ENCODE assay signal across 1 cellular context in genomic region chr6:30212865-30213653, GRCh38.
TF ChIP-seq lines count a peak whose summit lies in the region.

Gene TRIM26, minus strand, starts transcription at chr6:30213406. Its CDS starts 14,303 bp downstream, at chr6:30199103.

TF ChIP-seq in A549, 52 proteins besides CTCF, POLR2A, EP300 and RAD21 (continued from another document):
- TF ChIP-seq ATOH8 (CRISPR knock-in tag; IDR thresholded peaks at IDR 0.05; ENCODE audit: low read depth) (no peak), REST (IDR thresholded peaks at IDR 0.05) (peak; percentile 60), BHLHE40 (IDR thresholded peaks at IDR 0.05; ENCODE audit: low read depth, low read length) (no peak), TFCP2L1 (CRISPR knock-in tag; IDR thresholded peaks at IDR 0.05) (no peak), RARB (CRISPR knock-in tag; IDR thresholded peaks at IDR 0.05) (no peak), HES2 (IDR thresholded peaks at IDR 0.05) (no peak), NPAS2 (CRISPR knock-in tag; IDR thresholded peaks at IDR 0.05; ENCODE audit: borderline replicate concordance) (no peak), ELK1 (IDR thresholded peaks at IDR 0.05; ENCODE audit: low read depth, low read length) (no peak), KDM1A (IDR thresholded peaks at IDR 0.05; ENCODE audit: low read depth) (no peak), CHD4 (IDR thresholded peaks at IDR 0.05; ENCODE audit: borderline replicate concordance) (no peak), MAFK (IDR thresholded peaks at IDR 0.05; ENCODE audit: partially characterized antibody) (no peak), JUN (IDR thresholded peaks at IDR 0.05) (peak in 1 of 2 experiments; percentile 58; a peak in 2 of 5 replicates), PBX3 (IDR thresholded peaks at IDR 0.05) (no peak), NR3C1 (IDR thresholded peaks at IDR 0.05) (no peak), HEYL (CRISPR knock-in tag; IDR thresholded peaks at IDR 0.05) (no peak), MAZ (IDR thresholded peaks at IDR 0.05; ENCODE audit: borderline replicate concordance, low read depth, low read length) (no peak), ZC3H11A (IDR thresholded peaks at IDR 0.05) (no peak), ZSCAN20 (CRISPR knock-in tag; IDR thresholded peaks at IDR 0.05) (no peak), CBX2 (IDR thresholded peaks at IDR 0.05; ENCODE audit: borderline replicate concordance, low read depth) (no peak), HOXB5 (CRISPR knock-in tag; IDR thresholded peaks at IDR 0.05) (no peak)
TF ChIP-seq in A549: peak in this region for 8.
